Comparison of ENCODE assay signal across 22 cellular contexts in genomic region chr12:26204612-26205289, GRCh38. TPM values are rescaled to one million over a fixed set of nuclear protein-coding genes. Genes with fewer than 3 reads are reported as not detected.
DNase-seq lines count a peak whose midpoint lies in the region; ATAC-seq and TF ChIP-seq lines count a peak whose summit lies in the region.
"Had no signal": no experiment of that assay in that cellular context is flagged by ENCODE, and none has a peak within 500 bp of the region (broad histone marks: within the 10 kb centered on the region; RNA-seq: fewer than 3 reads in every experiment).

No MANE protein-coding gene starts in this region.

- no peaks in the 10 kb centered on the region for H3K9me2 ChIP-seq in OCI-LY7 (ENCODE audit: insufficient read depth, low read length)

- no peak overlapping the region for H3K4me3 Mint-ChIP-seq in natural killer cell treated with Interleukin-12 subunit alpha and Interleukin-12 subunit beta and Interleukin-15 and Interleukin-18, amount 100 ng/mL, for 72 hours
- H3K4me3 Mint-ChIP-seq: activated CD4-positive, alpha-beta memory T cell treated with anti-CD3 and anti-CD28 coated beads for 36 hours; T-helper 1 cell treated with Interleukin-12 subunit alpha and Interleukin-12 subunit beta and Interleukin-4 antibody, amounts not matched to agents 30 μg/mL and 1 μg/mL, for 36 hours had no signal

- no peaks in the 10 kb centered on the region for H3K79me2 ChIP-seq in OCI-LY7 (ENCODE audit: insufficient read depth, low read depth, low read length)

- H3K4me1 ChIP-seq in ovary (ENCODE audit: insufficient read depth) (no peaks in the 10 kb centered on the region), OCI-LY7 (ENCODE audit: insufficient read depth, low read length, poor library complexity, severe bottlenecking) (no peaks in the 10 kb centered on the region), right lobe of liver (no peaks in the 10 kb centered on the region)

- CTCF ChIA-PET in OCI-LY7 (lab: Charles Lee; ENCODE audit: unreplicated experiment) = interaction anchor here (0.6 kb wide), 1 partner anchor 270 kb away, joined by 3 read pairs; no protein-coding TSS in a partner anchor

- DNase-seq in Right ventricle myocardium inferior (ENCODE audit: missing footprints) = no peak
- DNase-seq in cardiac septum (ENCODE audit: low spot score) = no peak
- peak; percentile 53 for DNase-seq in fibroblast of the aortic adventitia (ENCODE audit: low read depth)
- peak in 4 of 5 donors; percentile 30 to 67 (median 44) for DNase-seq in ovary
- DNase-seq in OCI-LY7 (ENCODE audit: low spot score) = no peak
- no peak for DNase-seq in natural killer cell treated with Interleukin-12 subunit alpha and Interleukin-12 subunit beta and Interleukin-15 and Interleukin-18, amount 100 ng/mL, for 72 hours (ENCODE audit: low spot score)
- DNase-seq in right lobe of liver = no peak
- DNase-seq: 8988T; activated CD4-positive, alpha-beta memory T cell treated with anti-CD3 and anti-CD28 coated beads for 36 hours; activated naive CD4-positive, alpha-beta T cell; activated T-cell treated with anti-CD3 and anti-CD28 coated beads, Interleukin-2, amount 50 U/mL, for 1 hour; cortex of kidney; gastrocnemius medialis; mucosa of descending colon; NCI-H1092; NCI-H2081 treated with DMSO at 0.1 percent for 48 hours; NCI-H524; SHP77 had no signal

- ATAC-seq in Right ventricle myocardium inferior (peak; percentile 46), HG03280 (IDR thresholded peaks at IDR 0.05; ENCODE audit: unreplicated experiment) (no peak), right lobe of liver (no peak)
- no peak for ATAC-seq in natural killer cell treated with Interleukin-12 subunit alpha and Interleukin-12 subunit beta and Interleukin-15 and Interleukin-18, amount 100 ng/mL, for 72 hours

- TF ChIP-seq POLR2A in ovary (IDR thresholded peaks at IDR 0.05) = no peak
- TF ChIP-seq POLR2A in right lobe of liver (IDR thresholded peaks at IDR 0.05) = no peak

- no peak overlapping the region for H2AFZ ChIP-seq in OCI-LY7 (ENCODE audit: low read length)

- no peak overlapping the region for H3K4me2 ChIP-seq in OCI-LY7 (ENCODE audit: low read length)

- H3K27me3 ChIP-seq in ovary (no peaks in the 10 kb centered on the region), right lobe of liver (no peaks in the 10 kb centered on the region)
- H3K27me3 ChIP-seq: gastrocnemius medialis, tibial nerve had no signal

- no peak overlapping the region for H3K27ac Mint-ChIP-seq in natural killer cell treated with Interleukin-12 subunit alpha and Interleukin-12 subunit beta and Interleukin-15 and Interleukin-18, amount 100 ng/mL, for 72 hours
- H3K27ac Mint-ChIP-seq: activated CD4-positive, alpha-beta memory T cell treated with anti-CD3 and anti-CD28 coated beads for 36 hours; T-helper 1 cell treated with Interleukin-12 subunit alpha and Interleukin-12 subunit beta and Interleukin-4 antibody, amounts not matched to agents 30 μg/mL and 1 μg/mL, for 36 hours had no signal

- H3K36me3 Mint-ChIP-seq in natural killer cell treated with Interleukin-12 subunit alpha and Interleukin-12 subunit beta and Interleukin-15 and Interleukin-18, amount 100 ng/mL, for 72 hours = no peaks in the 10 kb centered on the region
- H3K36me3 Mint-ChIP-seq: activated CD4-positive, alpha-beta memory T cell treated with anti-CD3 and anti-CD28 coated beads for 36 hours had no signal

- H3K9me3 ChIP-seq in ovary (no peaks in the 10 kb centered on the region), OCI-LY7 (ENCODE audit: low read length) (no peaks in the 10 kb centered on the region), right lobe of liver (no peaks in the 10 kb centered on the region)
- H3K9me3 ChIP-seq: gastrocnemius medialis, mucosa of descending colon, tibial nerve had no signal

- no peaks in the 10 kb centered on the region for H4K20me1 ChIP-seq in OCI-LY7 (ENCODE audit: insufficient read depth, low read length)

- POLR2A ChIA-PET in OCI-LY7 (lab: Charles Lee) = interaction anchor here (0.7 kb wide), 1 partner anchor 21 kb away, joined by 3 read pairs; no protein-coding TSS in a partner anchor

- TF ChIP-seq CTCF in fibroblast of the aortic adventitia (IDR thresholded peaks at IDR 0.05; ENCODE audit: insufficient read depth, low read length) = no peak
- TF ChIP-seq CTCF in ovary (IDR thresholded peaks at IDR 0.05) = no peak
- no peak for TF ChIP-seq CTCF in OCI-LY7 (conservative IDR thresholded peaks at IDR 0.05; ENCODE audit: low read length)
- no peak for TF ChIP-seq CTCF in right lobe of liver (IDR thresholded peaks at IDR 0.05)

- H3K9me3 Mint-ChIP-seq in natural killer cell treated with Interleukin-12 subunit alpha and Interleukin-12 subunit beta and Interleukin-15 and Interleukin-18, amount 100 ng/mL, for 72 hours = peaks cover 3% of the 10 kb centered on the region
- H3K9me3 Mint-ChIP-seq: activated CD4-positive, alpha-beta memory T cell treated with anti-CD3 and anti-CD28 coated beads for 36 hours; T-helper 1 cell treated with Interleukin-12 subunit alpha and Interleukin-12 subunit beta and Interleukin-4 antibody, amounts not matched to agents 30 μg/mL and 1 μg/mL, for 36 hours had no signal

- peaks cover 14 to 34% of the 10 kb centered on the region in 2 donors for H3K27me3 Mint-ChIP-seq in natural killer cell treated with Interleukin-12 subunit alpha and Interleukin-12 subunit beta and Interleukin-15 and Interleukin-18, amount 100 ng/mL, for 72 hours

- no peak overlapping the region for H3K27ac ChIP-seq in ovary
- no peak overlapping the region for H3K27ac ChIP-seq in OCI-LY7 (ENCODE audit: low read depth, low read length, poor library complexity, severe bottlenecking)
- no peak overlapping the region for H3K27ac ChIP-seq in right lobe of liver
- H3K27ac ChIP-seq: VCaP had no signal

- intact Hi-C loops in Right ventricle myocardium inferior (cut with DNase I) (no loop called here), cardiac septum (cut with DNase I) (no loop called here), ovary (cut with DNase I) (no loop called here), OCI-LY7 (cut with micrococcal nuclease; ENCODE audit: unreplicated experiment) (no loop called here), right lobe of liver (cut with DNase I) (no loop called here)

- H3K36me3 ChIP-seq in ovary = no peaks in the 10 kb centered on the region
- no peaks in the 10 kb centered on the region for H3K36me3 ChIP-seq in OCI-LY7 (ENCODE audit: insufficient read depth, low read length)
- no peaks in the 10 kb centered on the region for H3K36me3 ChIP-seq in right lobe of liver
- H3K36me3 ChIP-seq: gastrocnemius medialis, tibial nerve had no signal

- H3K4me3 ChIP-seq in fibroblast of the aortic adventitia (ENCODE audit: low read depth, low read length) (no peak overlapping the region), ovary (no peak overlapping the region), OCI-LY7 (ENCODE audit: low read depth, low read length, poor library complexity, severe bottlenecking) (no peak overlapping the region), right lobe of liver (no peak overlapping the region)
- H3K4me3 ChIP-seq: gastrocnemius medialis, mucosa of descending colon, tibial nerve had no signal

- H3K4me1 Mint-ChIP-seq in natural killer cell treated with Interleukin-12 subunit alpha and Interleukin-12 subunit beta and Interleukin-15 and Interleukin-18, amount 100 ng/mL, for 72 hours (ENCODE audit: low read depth in 2 of 2) = no peaks in the 10 kb centered on the region

- BruUV-seq in OCI-LY7 (replicated peaks; lab: Mats Ljungman, UMichigan) = no TSS peak

- no peak for TF ChIP-seq EP300 in ovary (IDR thresholded peaks at IDR 0.05)

- 28 to 32% (median 30%) methylated on average over 9 of the region's 9 CpGs for WGBS in ovary, 3 donors
- WGBS in right lobe of liver (ENCODE audit: insufficient coverage, low coverage, low lambda C conversion rate, missing lambda C conversion rate) = 58% methylated on average over 7 of the region's 9 CpGs

RNA-seq across cellular contexts. Expression of gene SSPN, which starts 9.4 kb away (rescaled TPM):
- total RNA-seq in Right ventricle myocardium inferior (49.8 TPM), cardiac septum (118 TPM), fibroblast of the aortic adventitia (ENCODE audit: low replicate concordance) (9.3 and 23.0 TPM in 2 replicates), ovary (10 to 100 TPM; 21.2 to 68.0 (median 44.2) TPM), OCI-LY7 (2022) (not detected in 2 replicates), right lobe of liver (1 to 10 TPM in 1 of 6 experiments, under 1 TPM in 5; 0.18 to 1.2 (median 0.54) TPM)
- polyA plus RNA-seq in ovary = 10 to 100 TPM; 17.0 to 32.8 TPM
- total RNA-seq in OCI-LY7 (2014; rRNA removed; shearing (Covaris generic)) = not detected in 2 replicates
- total RNA-seq in natural killer cell treated with Interleukin-12 subunit alpha and Interleukin-12 subunit beta and Interleukin-15 and Interleukin-18, amount 100 ng/mL, for 72 hours = 1 to 10 TPM in 1 of 2 donors, not detected in 1; 1.3 TPM
- total RNA-seq: activated CD4-positive, alpha-beta memory T cell treated with anti-CD3 and anti-CD28 coated beads for 36 hours had no signal

Comparison
In these comparisons a context has a peak if more than half of its experiments do, and no peak if none do; other contexts are left out.
1. DNase-seq: peak in fibroblast of the aortic adventitia (single experiment) and ovary (4 of 5); none in Right ventricle myocardium inferior (single experiment), cardiac septum (single experiment), OCI-LY7 (single experiment), natural killer cell treated with Interleukin-12 subunit alpha and Interleukin-12 subunit beta and Interleukin-15 and Interleukin-18, amount 100 ng/mL, for 72 hours (single experiment) and right lobe of liver (0 of 3).